ENCODE assay signal across 1 cellular context in genomic region chr1:205477759-205478247, GRCh38.
TF ChIP-seq lines count a peak whose summit lies in the region.

No MANE protein-coding gene starts in this region.

TF ChIP-seq in HepG2, 621 proteins besides CTCF, POLR2A, EP300 and RAD21:
- TF ChIP-seq ONECUT2 (CRISPR knock-in tag; IDR thresholded peaks at IDR 0.05) (no peak), ZNF614 (CRISPR knock-in tag; IDR thresholded peaks at IDR 0.05; ENCODE audit: borderline replicate concordance) (no peak), BCLAF1 (IDR thresholded peaks at IDR 0.05) (no peak), ZNF749 (CRISPR knock-in tag; IDR thresholded peaks at IDR 0.05; ENCODE audit: borderline replicate concordance) (no peak), KDM5A (IDR thresholded peaks at IDR 0.05; ENCODE audit: borderline replicate concordance, low read length) (no peak), GFI1 (CRISPR knock-in tag; IDR thresholded peaks at IDR 0.05; ENCODE audit: borderline replicate concordance) (no peak), ZNF609 (CRISPR knock-in tag; IDR thresholded peaks at IDR 0.05; ENCODE audit: borderline replicate concordance) (no peak), MAZ (IDR thresholded peaks at IDR 0.05; ENCODE audit: borderline replicate concordance, low read depth, low read length) (no peak), MAZ (CRISPR knock-in tag; IDR thresholded peaks at IDR 0.05; ENCODE audit: low read depth) (no peak), ZSCAN5A (CRISPR knock-in tag; IDR thresholded peaks at IDR 0.05; ENCODE audit: borderline replicate concordance) (no peak), TFDP1 (CRISPR knock-in tag; IDR thresholded peaks at IDR 0.05; ENCODE audit: borderline replicate concordance) (no peak), ZNF292 (CRISPR knock-in tag; IDR thresholded peaks at IDR 0.05; ENCODE audit: borderline replicate concordance, low read depth) (no peak), ZNF143 (CRISPR knock-in tag; IDR thresholded peaks at IDR 0.05) (no peak), SRY (CRISPR knock-in tag; IDR thresholded peaks at IDR 0.05) (no peak), ZFP62 (CRISPR knock-in tag; IDR thresholded peaks at IDR 0.05) (no peak), ZNF644 (CRISPR knock-in tag; IDR thresholded peaks at IDR 0.05; ENCODE audit: low read depth) (no peak), ZNF431 (CRISPR knock-in tag; IDR thresholded peaks at IDR 0.05; ENCODE audit: borderline replicate concordance, low read depth) (no peak), ATM (IDR thresholded peaks at IDR 0.05; ENCODE audit: borderline replicate concordance) (no peak), TCF12 (IDR thresholded peaks at IDR 0.05) (no peak), TCF12 (CRISPR knock-in tag; IDR thresholded peaks at IDR 0.05) (no peak)
